Comparison of ENCODE assay signal across 18 cellular contexts in the genomic region with DNA sequence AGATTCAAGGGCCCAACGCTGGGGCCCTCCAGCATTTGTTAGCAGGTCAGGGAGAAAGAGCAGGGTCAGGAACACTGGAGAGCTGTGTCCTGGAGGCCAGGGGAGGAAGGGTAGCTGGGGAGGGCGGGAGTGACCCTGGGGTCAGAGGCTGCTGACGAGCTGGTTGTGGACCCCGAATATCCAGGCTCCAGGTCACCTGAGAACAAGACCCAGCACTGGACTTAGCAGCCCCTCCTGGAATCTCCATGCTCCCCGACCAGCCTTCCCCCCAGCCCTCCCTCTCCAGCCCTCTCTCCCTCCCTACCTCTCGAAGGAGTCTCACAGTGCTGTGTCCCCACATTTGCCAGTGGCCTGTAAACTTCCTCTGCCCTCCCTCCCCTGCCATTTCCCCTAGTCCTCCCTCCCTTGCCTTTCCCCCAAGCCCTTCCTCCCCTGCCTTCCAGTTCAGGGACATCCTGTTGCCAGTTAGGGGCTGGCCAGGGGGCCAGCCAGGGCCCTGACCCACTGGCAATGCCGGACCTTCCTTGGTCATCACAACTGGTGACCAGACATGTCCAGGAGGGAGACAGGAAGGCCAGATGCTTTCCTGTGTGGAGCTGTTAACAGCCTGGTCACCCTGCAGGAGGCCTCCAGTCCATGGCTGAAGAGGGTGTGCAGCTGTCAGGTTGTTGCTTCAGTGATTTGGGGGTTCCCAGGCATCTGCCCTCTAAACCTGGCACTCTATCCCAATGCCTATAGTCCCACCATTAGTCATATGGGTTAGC. TPM values are rescaled to one million over a fixed set of nuclear protein-coding genes. Genes with fewer than 3 reads are reported as not detected.
DNase-seq lines count a peak whose midpoint lies in the region; ATAC-seq and TF ChIP-seq lines count a peak whose summit lies in the region.
"Had no signal": no experiment of that assay in that cellular context is flagged by ENCODE, and none has a peak within 500 bp of the region (broad histone marks: within the 10 kb centered on the region; RNA-seq: fewer than 3 reads in every experiment).

No MANE protein-coding gene starts in this region.

- ATAC-seq in left cardiac atrium (no peak), Right ventricle myocardium inferior (no peak)
- ATAC-seq: HepG2 had no signal

- H3K27me3 ChIP-seq in sigmoid colon (no peaks in the 10 kb centered on the region), brain microvascular endothelial cell (replicated peaks) (peaks cover 5% of the 10 kb centered on the region)

- TF ChIP-seq POLR2A in sigmoid colon (IDR thresholded peaks at IDR 0.05): no peak

- DNase-seq in SKM-1 treated with dmso at 0.1 percent for 144 hours (lab: John Stamatoyannopoulos, UW; ENCODE audit: unreplicated experiment) (peak; percentile 4), SKM-1 (lab: John Stamatoyannopoulos, UW; ENCODE audit: unreplicated experiment) (no peak), left cardiac atrium (peak; percentile 6), Right ventricle myocardium inferior (ENCODE audit: missing footprints) (no peak), sigmoid colon (peak; percentile 48), cerebellar nuclear complex (lab: John Stamatoyannopoulos, UW) (no peak), brain microvascular endothelial cell (no peak), amniotic stem cell (lab: John Stamatoyannopoulos, UW) (no peak)
- DNase-seq: DMS79 treated with DMSO at 0.1 percent for 48 hours, KBM-7, MV-4-11, NCI-H1694 treated with DMSO at 0.1 percent for 48 hours, NCI-H510A, NCI-H748 treated with DMSO at 0.1 percent for 48 hours had no signal

- WGBS in sigmoid colon, 2 donors: 68 to 71% methylated on average over 7 of the region's 7 CpGs

- no peaks in the 10 kb centered on the region for H3K9me3 ChIP-seq in sigmoid colon

- H3K27ac ChIP-seq in sigmoid colon: no peak overlapping the region
- no peak overlapping the region for H3K27ac ChIP-seq in brain microvascular endothelial cell
- H3K27ac ChIP-seq: 22Rv1, C4-2B had no signal

- intact Hi-C loops in left cardiac atrium (cut with DNase I): no loop called here
- intact Hi-C loops in Right ventricle myocardium inferior (cut with DNase I): no loop called here
- intact Hi-C loops in sigmoid colon (cut with DNase I): no loop called here

- TF ChIP-seq CTCF in sigmoid colon (IDR thresholded peaks at IDR 0.05) (no peak), brain microvascular endothelial cell (IDR thresholded peaks at IDR 0.05; ENCODE audit: low read depth, low read length, missing control alignments) (no peak)

- H3K36me3 ChIP-seq in sigmoid colon (no peaks in the 10 kb centered on the region), brain microvascular endothelial cell (replicated peaks) (no peaks in the 10 kb centered on the region)

- in situ Hi-C loops in brain microvascular endothelial cell (cut with HindIII; ENCODE audit: low pct_ligation_motif_present, low sequenced_read_pairs): no loop called here

- no peak for TF ChIP-seq EP300 in sigmoid colon (IDR thresholded peaks at IDR 0.05)

- peaks cover 0 to 9% (median 5%) of the 10 kb centered on the region in 4 donors for H3K4me1 ChIP-seq in sigmoid colon

- H3K4me3 ChIP-seq in sigmoid colon (no peak overlapping the region), brain microvascular endothelial cell (ENCODE audit: low read depth, low read length) (no peak overlapping the region)

RNA-seq across cellular contexts. Expression of gene FAHD2A, which starts 50.0 kb away (rescaled TPM):
- 10 to 100 TPM; 29.1 to 31.6 TPM for total RNA-seq in left cardiac atrium
- 41.6 TPM for total RNA-seq in Right ventricle myocardium inferior
- 10 to 100 TPM in 3 of 4 donors, 1 to 10 TPM in 1; 8.9 to 19.4 (median 11.8) TPM for total RNA-seq in sigmoid colon
- polyA plus RNA-seq in sigmoid colon: 10 to 100 TPM; 19.7 to 30.5 (median 27.0) TPM

RNA-seq across cellular contexts. Expression of gene KCNIP3, which starts 55.3 kb away (rescaled TPM):
- total RNA-seq in left cardiac atrium (1 to 10 TPM; 2.6 to 4.1 TPM), Right ventricle myocardium inferior (8.7 TPM), sigmoid colon (10 to 100 TPM; 11.8 to 23.8 (median 12.1) TPM)
- polyA plus RNA-seq in sigmoid colon: 1 to 10 TPM; 1.8 to 1.9 (median 1.8) TPM
- total RNA-seq: HepG2, OCI-LY7 had no signal
- polyA plus RNA-seq: HepG2 had no signal

Comparison
In these comparisons a context has a peak if more than half of its experiments do, and no peak if none do; other contexts are left out.
1. DNase-seq: peak in SKM-1 treated with dmso at 0.1 percent for 144 hours (single experiment), left cardiac atrium (single experiment) and sigmoid colon (single experiment); none in SKM-1 (single experiment), Right ventricle myocardium inferior (single experiment), cerebellar nuclear complex (0 of 2), brain microvascular endothelial cell (single experiment) and amniotic stem cell (single experiment).